In the genomic region with DNA sequence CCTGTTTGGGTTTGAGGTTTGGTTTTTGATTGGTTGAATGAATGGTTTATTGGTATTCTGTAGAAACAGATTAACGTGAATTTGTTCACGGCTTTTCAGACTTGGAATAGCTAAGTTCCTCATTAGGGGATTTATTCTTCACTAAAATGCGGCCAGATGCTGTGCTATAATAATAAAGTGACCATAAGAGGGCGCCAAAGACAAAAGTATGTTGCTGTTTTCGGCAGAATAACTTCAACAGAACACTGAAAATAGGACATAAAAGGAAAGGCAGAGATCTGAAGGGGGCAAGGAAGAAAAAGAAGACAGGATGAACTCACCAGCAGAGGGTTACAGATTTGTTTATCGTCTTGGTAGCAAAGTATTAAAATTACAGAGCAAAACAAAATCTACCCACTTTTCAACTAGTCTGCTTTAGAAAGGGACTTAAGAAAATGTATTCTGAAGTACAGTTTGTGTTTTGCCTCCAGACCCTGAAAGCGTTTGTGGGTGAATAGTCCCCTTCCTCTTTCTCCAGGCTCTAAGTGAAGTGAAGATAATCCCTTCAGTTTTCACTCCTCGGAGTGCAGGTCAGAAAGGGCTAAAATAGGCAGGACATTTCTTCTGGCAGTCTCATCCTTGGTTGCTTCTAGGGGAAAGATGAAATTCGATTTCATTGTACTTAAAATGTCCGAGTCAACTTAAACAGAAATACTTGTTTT, we compare ENCODE assay signal across 8 cellular contexts.
DNase-seq lines count a peak whose midpoint lies in the region; ATAC-seq and TF ChIP-seq lines count a peak whose summit lies in the region.

No MANE protein-coding gene starts in this region.

- H3K27me3 Mint-ChIP-seq in natural killer cell (ENCODE audit: low read depth in 2 of 2), result peaks cover 16 to 20% of the 10 kb centered on the region in 2 donors
- peaks cover 21 to 30% of the 10 kb centered on the region in 2 donors for H3K27me3 Mint-ChIP-seq in natural killer cell treated with Interleukin-12 subunit alpha and Interleukin-12 subunit beta and Interleukin-15 and Interleukin-18, amount 100 ng/mL, for 72 hours
- peaks cover 7% of the 10 kb centered on the region for H3K27me3 Mint-ChIP-seq in activated naive CD4-positive, alpha-beta T cell treated with anti-CD3 and anti-CD28 coated beads, Interleukin-2, amount 10 ng/mL, durations not matched to agents 7 days and 5 days

- H3K9me3 ChIP-seq in right cardiac atrium (ENCODE audit: control insufficient read depth, low read length) (no peaks in the 10 kb centered on the region), sigmoid colon (no peaks in the 10 kb centered on the region)

- TF ChIP-seq CTCF in natural killer cell (IDR thresholded peaks at IDR 0.05), result peak; percentile 53
- TF ChIP-seq CTCF in sigmoid colon (IDR thresholded peaks at IDR 0.05), result peak in 3 of 4 experiments; percentile 40 to 65 (median 44)

- TF ChIP-seq EP300 in sigmoid colon (IDR thresholded peaks at IDR 0.05), result no peak

- H3K9me3 Mint-ChIP-seq in natural killer cell, result no peaks in the 10 kb centered on the region
- no peaks in the 10 kb centered on the region for H3K9me3 Mint-ChIP-seq in natural killer cell treated with Interleukin-12 subunit alpha and Interleukin-12 subunit beta and Interleukin-15 and Interleukin-18, amount 100 ng/mL, for 72 hours
- no peaks in the 10 kb centered on the region for H3K9me3 Mint-ChIP-seq in activated naive CD4-positive, alpha-beta T cell treated with anti-CD3 and anti-CD28 coated beads, Interleukin-2, amount 10 ng/mL, durations not matched to agents 7 days and 5 days

- H3K4me3 ChIP-seq in right cardiac atrium (ENCODE audit: low read length), result no peak overlapping the region
- H3K4me3 ChIP-seq in sigmoid colon, result no peak overlapping the region

- intact Hi-C loops in natural killer cell (cut with micrococcal nuclease) (loop anchor here (10.0 kb wide), 1 partner anchor 839 kb away; no protein-coding TSS in a partner anchor), right cardiac atrium (cut with DNase I) (loop anchor here in 3 of 4 donors (5.0 to 10.0 kb wide), 2 partner anchors 842 to 869 kb away; no protein-coding TSS in a partner anchor), sigmoid colon (cut with DNase I) (loop anchor here (2.0 to 10.0 kb wide), 2 partner anchors 841 to 869 kb away; no protein-coding TSS in a partner anchor)

- no peak overlapping the region for H3K4me3 Mint-ChIP-seq in natural killer cell
- H3K4me3 Mint-ChIP-seq in natural killer cell treated with Interleukin-12 subunit alpha and Interleukin-12 subunit beta and Interleukin-15 and Interleukin-18, amount 100 ng/mL, for 72 hours, result no peak overlapping the region
- no peak overlapping the region for H3K4me3 Mint-ChIP-seq in activated naive CD4-positive, alpha-beta T cell treated with anti-CD3 and anti-CD28 coated beads, Interleukin-2, amount 10 ng/mL, durations not matched to agents 7 days and 5 days

- no peak overlapping the region for H3K27ac ChIP-seq in right cardiac atrium (ENCODE audit: low read length)
- H3K27ac ChIP-seq in sigmoid colon, result no peak overlapping the region

- TF ChIP-seq POLR2A in sigmoid colon (IDR thresholded peaks at IDR 0.05), result no peak

- no peak for DNase-seq in natural killer cell
- no peak for DNase-seq in natural killer cell treated with Interleukin-12 subunit alpha and Interleukin-12 subunit beta and Interleukin-15 and Interleukin-18, amount 100 ng/mL, for 72 hours (ENCODE audit: low spot score)
- DNase-seq in NCI-H446 treated with DMSO at 0.1 percent for 48 hours (lab: John Stamatoyannopoulos, UW), result peak; percentile 43
- peak; percentile 46 for DNase-seq in amniotic stem cell (lab: John Stamatoyannopoulos, UW)
- no peak for DNase-seq in right cardiac atrium
- DNase-seq in sigmoid colon, result no peak
- no peak for DNase-seq in activated naive CD4-positive, alpha-beta T cell treated with anti-CD3 and anti-CD28 coated beads, Interleukin-2, amount 10 ng/mL, durations not matched to agents 7 days and 5 days

- 10% methylated on average over 10 of the region's 10 CpGs for WGBS in right cardiac atrium
- 11 to 18% methylated on average over 10 of the region's 10 CpGs for WGBS in sigmoid colon, 2 donors

- H3K4me1 ChIP-seq in right cardiac atrium (ENCODE audit: control insufficient read depth, insufficient read depth, low read length), result no peaks in the 10 kb centered on the region
- H3K4me1 ChIP-seq in sigmoid colon, result peaks cover 0 to 7% (median 3%) of the 10 kb centered on the region in 4 donors

- no peak overlapping the region for H3K27ac Mint-ChIP-seq in natural killer cell
- no peak overlapping the region for H3K27ac Mint-ChIP-seq in natural killer cell treated with Interleukin-12 subunit alpha and Interleukin-12 subunit beta and Interleukin-15 and Interleukin-18, amount 100 ng/mL, for 72 hours
- no peak overlapping the region for H3K27ac Mint-ChIP-seq in activated naive CD4-positive, alpha-beta T cell treated with anti-CD3 and anti-CD28 coated beads, Interleukin-2, amount 10 ng/mL, durations not matched to agents 7 days and 5 days

- CTCF ChIA-PET in activated naive CD4-positive, alpha-beta T cell treated with anti-CD3 and anti-CD28 coated beads, Interleukin-2, amount 10 ng/mL, durations not matched to agents 7 days and 5 days (lab: Charles Lee), result interaction anchor here (0.6 to 1.8 kb wide), 10 partner anchors 8 to 1018 kb away, joined by 3 to 11 read pairs (median 3); no protein-coding TSS in a partner anchor

- ATAC-seq in natural killer cell, result peak in 1 of 3 donors; percentile 58
- no peak for ATAC-seq in natural killer cell treated with Interleukin-12 subunit alpha and Interleukin-12 subunit beta and Interleukin-15 and Interleukin-18, amount 100 ng/mL, for 72 hours
- peak; percentile 69 for ATAC-seq in HG03175 (IDR thresholded peaks at IDR 0.05; ENCODE audit: unreplicated experiment)
- peak; percentile 58 to 72 for ATAC-seq in right cardiac atrium

- no peaks in the 10 kb centered on the region for H3K4me1 Mint-ChIP-seq in natural killer cell
- no peaks in the 10 kb centered on the region for H3K4me1 Mint-ChIP-seq in natural killer cell treated with Interleukin-12 subunit alpha and Interleukin-12 subunit beta and Interleukin-15 and Interleukin-18, amount 100 ng/mL, for 72 hours (ENCODE audit: low read depth in 2 of 2)
- H3K4me1 Mint-ChIP-seq in activated naive CD4-positive, alpha-beta T cell treated with anti-CD3 and anti-CD28 coated beads, Interleukin-2, amount 10 ng/mL, durations not matched to agents 7 days and 5 days, result no peaks in the 10 kb centered on the region

- H3K36me3 ChIP-seq in sigmoid colon, result no peaks in the 10 kb centered on the region

- H3K36me3 Mint-ChIP-seq in natural killer cell, result no peaks in the 10 kb centered on the region
- H3K36me3 Mint-ChIP-seq in natural killer cell treated with Interleukin-12 subunit alpha and Interleukin-12 subunit beta and Interleukin-15 and Interleukin-18, amount 100 ng/mL, for 72 hours, result no peaks in the 10 kb centered on the region
- H3K36me3 Mint-ChIP-seq in activated naive CD4-positive, alpha-beta T cell treated with anti-CD3 and anti-CD28 coated beads, Interleukin-2, amount 10 ng/mL, durations not matched to agents 7 days and 5 days, result no peaks in the 10 kb centered on the region

- H3K27me3 ChIP-seq in right cardiac atrium (ENCODE audit: control insufficient read depth, insufficient read depth) (peaks cover 4% of the 10 kb centered on the region), sigmoid colon (no peaks in the 10 kb centered on the region)

Comparison
In these comparisons a context has a peak if more than half of its experiments do, and no peak if none do; other contexts are left out.
1. ATAC-seq: peak in HG03175 (single experiment) and right cardiac atrium (2 of 2); none in natural killer cell treated with Interleukin-12 subunit alpha and Interleukin-12 subunit beta and Interleukin-15 and Interleukin-18, amount 100 ng/mL, for 72 hours (0 of 2).
2. DNase-seq: peak in NCI-H446 treated with DMSO at 0.1 percent for 48 hours (single experiment) and amniotic stem cell (single experiment); none in natural killer cell (single experiment), natural killer cell treated with Interleukin-12 subunit alpha and Interleukin-12 subunit beta and Interleukin-15 and Interleukin-18, amount 100 ng/mL, for 72 hours (single experiment), right cardiac atrium (0 of 3), sigmoid colon (single experiment) and activated naive CD4-positive, alpha-beta T cell treated with anti-CD3 and anti-CD28 coated beads, Interleukin-2, amount 10 ng/mL, durations not matched to agents 7 days and 5 days (single experiment).